ENCODE assay signal across 12 cellular contexts in genomic region chr2:237896507-237896892, GRCh38. TPM values are rescaled to one million over a fixed set of nuclear protein-coding genes. Genes with fewer than 3 reads are reported as not detected.
A peak's percentile ranks its signal among the peaks of the same experiment; 100 is the strongest.
DNase-seq lines count a peak whose midpoint lies in the region; ATAC-seq and TF ChIP-seq lines count a peak whose summit lies in the region.
"Had no signal": no experiment of that assay in that cellular context is flagged by ENCODE, and none has a peak within 500 bp of the region (broad histone marks: within the 10 kb centered on the region; RNA-seq: fewer than 3 reads in every experiment).

No MANE protein-coding gene starts in this region.

- H3K27me3 ChIP-seq in right cardiac atrium (ENCODE audit: control insufficient read depth, insufficient read depth) (no peaks in the 10 kb centered on the region), aorta (ENCODE audit: control insufficient read depth in 1 of 2, insufficient read depth in 2 of 2, low read length in 1 of 2) (no peaks in the 10 kb centered on the region), colonic mucosa (no peaks in the 10 kb centered on the region), thyroid gland (no peaks in the 10 kb centered on the region)
- H3K27me3 ChIP-seq: spleen had no signal

- H3K27ac ChIP-seq in right cardiac atrium (ENCODE audit: low read length) = peak overlapping the region; percentile 90
- H3K27ac ChIP-seq in aorta (ENCODE audit: low read depth in 1 of 2, low read length in 2 of 2) = peak overlapping the region; percentile 76 to 91
- H3K27ac ChIP-seq in colonic mucosa = no peak overlapping the region
- H3K27ac ChIP-seq in thyroid gland = peak overlapping the region in 1 of 3 donors; percentile 54
- H3K27ac ChIP-seq: spleen had no signal

- H3K36me3 ChIP-seq in aorta (ENCODE audit: control insufficient read depth in 1 of 2, insufficient read depth in 2 of 2, low read length in 1 of 2) (no peaks in the 10 kb centered on the region), colonic mucosa (no peaks in the 10 kb centered on the region), thyroid gland (no peaks in the 10 kb centered on the region)
- H3K36me3 ChIP-seq: spleen had no signal

- intact Hi-C loops in right cardiac atrium (cut with DNase I) (no loop called here), Right ventricle myocardium inferior (cut with DNase I) (no loop called here), aorta (cut with DNase I) (loop anchor here (2.0 to 5.0 kb wide), 2 partner anchors 32 to 34 kb away; no protein-coding TSS in a partner anchor), colonic mucosa (cut with DNase I) (no loop called here), thyroid gland (cut with DNase I) (no loop called here)

- H3K27me3 Mint-ChIP-seq in natural killer cell treated with Interleukin-12 subunit alpha and Interleukin-12 subunit beta and Interleukin-15 and Interleukin-18, amount 100 ng/mL, for 72 hours = no peaks in the 10 kb centered on the region

- no peaks in the 10 kb centered on the region for H3K9me3 Mint-ChIP-seq in natural killer cell treated with Interleukin-12 subunit alpha and Interleukin-12 subunit beta and Interleukin-15 and Interleukin-18, amount 100 ng/mL, for 72 hours

- H3K9ac ChIP-seq in colonic mucosa (ENCODE audit: low read depth in 2 of 2, low read length in 2 of 2) = no peak overlapping the region

- H3K4me1 Mint-ChIP-seq in natural killer cell treated with Interleukin-12 subunit alpha and Interleukin-12 subunit beta and Interleukin-15 and Interleukin-18, amount 100 ng/mL, for 72 hours (ENCODE audit: low read depth in 2 of 2) = peaks cover 40 to 45% of the 10 kb centered on the region in 2 donors

- H3K9me3 ChIP-seq in right cardiac atrium (ENCODE audit: control insufficient read depth, low read length) (no peaks in the 10 kb centered on the region), aorta (ENCODE audit: control insufficient read depth, low read length) (no peaks in the 10 kb centered on the region), colonic mucosa (no peaks in the 10 kb centered on the region), thyroid gland (no peaks in the 10 kb centered on the region)
- H3K9me3 ChIP-seq: spleen had no signal

- peak overlapping the region; percentile 81 to 95 for H3K27ac Mint-ChIP-seq in natural killer cell treated with Interleukin-12 subunit alpha and Interleukin-12 subunit beta and Interleukin-15 and Interleukin-18, amount 100 ng/mL, for 72 hours

- 65% methylated on average over 7 of the region's 7 CpGs for WGBS in right cardiac atrium
- WGBS in aorta, 2 donors = 13 to 18% methylated on average over 7 of the region's 7 CpGs
- 64 to 69% methylated on average over 7 of the region's 7 CpGs for WGBS in thyroid gland, 2 donors

- H3K4me1 ChIP-seq in right cardiac atrium (ENCODE audit: control insufficient read depth, insufficient read depth, low read length) (peaks cover 12% of the 10 kb centered on the region), aorta (ENCODE audit: control insufficient read depth in 1 of 2, insufficient read depth in 2 of 2, low read length in 2 of 2) (peaks cover 0 to 5% of the 10 kb centered on the region in 2 donors), colonic mucosa (no peaks in the 10 kb centered on the region), thyroid gland (peaks cover 6 to 28% of the 10 kb centered on the region in 2 donors)

- H3K36me3 Mint-ChIP-seq in natural killer cell treated with Interleukin-12 subunit alpha and Interleukin-12 subunit beta and Interleukin-15 and Interleukin-18, amount 100 ng/mL, for 72 hours = no peaks in the 10 kb centered on the region

- no peak for ATAC-seq in right cardiac atrium
- ATAC-seq in Right ventricle myocardium inferior = no peak
- ATAC-seq in natural killer cell treated with Interleukin-12 subunit alpha and Interleukin-12 subunit beta and Interleukin-15 and Interleukin-18, amount 100 ng/mL, for 72 hours = no peak
- peak; percentile 31 for ATAC-seq in aorta (ENCODE audit: low FRiP score)
- ATAC-seq in HG03571 (IDR thresholded peaks at IDR 0.05; ENCODE audit: unreplicated experiment) = no peak

- no peak for TF ChIP-seq CTCF in choroid plexus epithelial cell (conservative IDR thresholded peaks at IDR 0.05; ENCODE audit: low read depth, low read length)
- no peak for TF ChIP-seq CTCF in colonic mucosa (IDR thresholded peaks at IDR 0.05)
- TF ChIP-seq CTCF in thyroid gland (IDR thresholded peaks at IDR 0.05) = no peak

- no peak for TF ChIP-seq POLR2A in thyroid gland (IDR thresholded peaks at IDR 0.05)

- no peak overlapping the region for H3K4me3 ChIP-seq in right cardiac atrium (ENCODE audit: low read length)
- no peak overlapping the region for H3K4me3 ChIP-seq in choroid plexus epithelial cell (ENCODE audit: low read depth, low read length)
- H3K4me3 ChIP-seq in aorta (ENCODE audit: low read length in 2 of 2) = no peak overlapping the region
- no peak overlapping the region for H3K4me3 ChIP-seq in colonic mucosa
- no peak overlapping the region for H3K4me3 ChIP-seq in thyroid gland (replicated peaks in 1 of 3)
- H3K4me3 ChIP-seq: spleen had no signal

- DNase-seq in right cardiac atrium (no peak), Right ventricle myocardium inferior (ENCODE audit: missing footprints) (no peak), choroid plexus epithelial cell (ENCODE audit: low read depth) (peak; percentile 46), aorta (peak in 1 of 2 donors; percentile 32), colonic mucosa (no peak), thyroid gland (no peak)
- no peak for DNase-seq in natural killer cell treated with Interleukin-12 subunit alpha and Interleukin-12 subunit beta and Interleukin-15 and Interleukin-18, amount 100 ng/mL, for 72 hours (ENCODE audit: low spot score)
- DNase-seq: activated naive CD4-positive, alpha-beta T cell; GF-D8; NCI-H526 treated with DMSO at 0.1 percent for 48 hours had no signal

- H3K4me3 Mint-ChIP-seq in natural killer cell treated with Interleukin-12 subunit alpha and Interleukin-12 subunit beta and Interleukin-15 and Interleukin-18, amount 100 ng/mL, for 72 hours = no peak overlapping the region

RNA-seq across cellular contexts. Expression of gene RAMP1, which starts 37.1 kb away (rescaled TPM):
- total RNA-seq in right cardiac atrium = 100 to 1,000 TPM; 122 to 276 (median 160) TPM
- 164 TPM for polyA plus RNA-seq in right cardiac atrium
- total RNA-seq in Right ventricle myocardium inferior = 139 TPM
- total RNA-seq in natural killer cell treated with Interleukin-12 subunit alpha and Interleukin-12 subunit beta and Interleukin-15 and Interleukin-18, amount 100 ng/mL, for 72 hours = 1 to 10 TPM; 1.5 to 7.4 TPM
- total RNA-seq in aorta = 100 to 1,000 TPM; 109 to 230 TPM
- polyA plus RNA-seq in aorta = 100 to 1,000 TPM; 328 to 423 TPM
- 10 to 100 TPM in 1 of 2 donors, 1 to 10 TPM in 1; 2.7 to 27.2 TPM for total RNA-seq in colonic mucosa
- total RNA-seq in thyroid gland = 1 to 10 TPM in 3 of 4 donors, under 1 TPM in 1; 0.78 to 4.2 (median 3.0) TPM

Comparison
In these comparisons a context has a peak if more than half of its experiments do, and no peak if none do; other contexts are left out.
1. intact Hi-C loops: an anchor here in aorta (2.0 to 5.0 kb wide); none called in right cardiac atrium, Right ventricle myocardium inferior, colonic mucosa and thyroid gland.